Comparison of ENCODE assay signal across 14 cellular contexts in the genomic region with DNA sequence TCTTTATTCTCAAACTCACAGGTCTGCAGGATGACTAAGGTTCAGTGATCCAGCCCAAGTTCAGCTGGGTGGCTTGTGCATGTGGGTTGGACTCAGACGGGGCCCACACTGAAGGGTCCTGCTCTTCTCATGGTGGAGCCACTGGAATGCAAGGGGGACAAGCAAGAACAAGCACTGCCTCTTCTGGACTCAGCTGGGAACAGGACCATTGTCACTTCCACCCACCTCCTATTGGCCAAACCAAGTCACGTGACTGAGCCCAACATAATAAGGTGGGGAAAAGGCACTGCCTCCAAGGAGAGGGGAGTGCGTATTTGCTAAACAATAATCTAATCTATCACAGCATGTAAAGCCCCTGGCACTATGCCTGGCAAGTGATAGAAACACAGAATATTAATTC.
"Had no signal": no experiment of that assay in that cellular context is flagged by ENCODE, and none has a peak within 500 bp of the region (broad histone marks: within the 10 kb centered on the region; RNA-seq: fewer than 3 reads in every experiment).

No MANE protein-coding gene starts in this region.

- H3K27ac ChIP-seq: foreskin keratinocyte, heart right ventricle, left ventricle myocardium inferior, ovary had no signal

- DNase-seq: activated CD4-positive, alpha-beta T cell treated with anti-CD3 and anti-CD28 coated beads, Interleukin-2, amount 10 ng/mL, durations not matched to agents 7 days and 5 days; activated CD4-positive, CD25-positive, alpha-beta regulatory T cell; activated CD8-positive, alpha-beta memory T cell treated with anti-CD3 and anti-CD28 coated beads for 24 hours; activated naive CD4-positive, alpha-beta T cell treated with anti-CD3 and anti-CD28 coated beads for 36 hours; activated T-cell treated with anti-CD3 and anti-CD28 coated beads for 4 hours; foreskin keratinocyte; heart right ventricle; kidney; left ventricle myocardium inferior; ovary; stimulated activated CD4-positive, alpha-beta T cell treated with anti-CD3 and anti-CD28 coated beads, Interleukin-15, amount 100 ng/mL, for 24 hours; stimulated activated CD4-positive, alpha-beta T cell treated with anti-CD3 and anti-CD28 coated beads, Interleukin-4, amount 100 ng/mL, for 24 hours had no signal

- H3K4me1 ChIP-seq: foreskin keratinocyte, heart right ventricle, left ventricle myocardium inferior had no signal

- H3K36me3 ChIP-seq: heart right ventricle, left ventricle myocardium inferior, ovary had no signal

- H3K9me3 ChIP-seq: heart right ventricle, left ventricle myocardium inferior, ovary had no signal

- H3K27me3 ChIP-seq: foreskin keratinocyte, ovary had no signal

- FAIRE-seq: colon, kidney, TTC549 had no signal

- H3K4me3 ChIP-seq: heart right ventricle, left ventricle myocardium inferior, ovary had no signal
